8 cellular contexts compared by ENCODE assay signal in genomic region chr4:2412885-2413716, GRCh38. TPM values are rescaled to one million over a fixed set of nuclear protein-coding genes. Genes with fewer than 3 reads are reported as not detected.
DNase-seq lines count a peak whose midpoint lies in the region; ATAC-seq, FAIRE-seq and TF ChIP-seq lines count a peak whose summit lies in the region.

No MANE protein-coding gene starts in this region.

- no peaks in the 10 kb centered on the region for H3K79me2 ChIP-seq in SK-N-SH (ENCODE audit: insufficient read depth)

- CTCF ChIA-PET in SK-N-SH (lab: Yijun Ruan, JAX): interaction anchor here (0.6 to 6.3 kb wide), 20 partner anchors 11 to 405 kb away, joined by 3 to 30 read pairs (median 4); partner anchors contain the start of genes MXD4 and RNF4

- ATAC-seq in GM21529 (IDR thresholded peaks at IDR 0.05; ENCODE audit: unreplicated experiment) (peak; percentile 65), pancreas (peak; percentile 92 to 96 (median 96))
- peak; percentile 85 to 88 for ATAC-seq in activated naive CD4-positive, alpha-beta T cell treated with anti-CD3 and anti-CD28 coated beads, Interleukin-2, amount 50 U/mL, for 72 hours

- H3K27me3 ChIP-seq in SK-N-SH (ENCODE audit: insufficient read depth): 0 out of 2 replicates have a peak, but pooled peaks cover 16% of the 10 kb centered on the region
- no peaks in the 10 kb centered on the region for H3K27me3 ChIP-seq in pancreas
- peaks cover 45% of the 10 kb centered on the region for H3K27me3 ChIP-seq in thymus (ENCODE audit: control insufficient read depth, insufficient read depth)

- no peaks in the 10 kb centered on the region for H3K9me3 ChIP-seq in SK-N-SH
- no peaks in the 10 kb centered on the region for H3K9me3 ChIP-seq in pancreas
- H3K9me3 ChIP-seq in thymus (ENCODE audit: control insufficient read depth): no peaks in the 10 kb centered on the region

- TF ChIP-seq CTCF in SK-N-SH (IDR thresholded peaks at IDR 0.05) (peak; percentile 62), pancreas (IDR thresholded peaks at IDR 0.05) (peak in 1 of 4 donors; percentile 15)

- H3K36me3 Mint-ChIP-seq in activated naive CD4-positive, alpha-beta T cell treated with anti-CD3 and anti-CD28 coated beads, Interleukin-2, amount 50 U/mL, for 72 hours: peaks cover 5 to 8% of the 10 kb centered on the region in 2 donors

- H3K36me3 ChIP-seq in SK-N-SH (replicated peaks in 1 of 2; ENCODE audit: control insufficient read depth in 1 of 2, insufficient read depth in 2 of 2, low read length in 1 of 2) (no peaks in the 10 kb centered on the region), pancreas (no peaks in the 10 kb centered on the region), thymus (ENCODE audit: control insufficient read depth, insufficient read depth) (no peaks in the 10 kb centered on the region)

- under 1% methylated on average over 18 of the region's 30 CpGs for WGBS in SK-N-SH (ENCODE audit: low lambda C conversion rate)
- WGBS in pancreas, 2 donors: 20% methylated on average over 30 of the region's 30 CpGs
- under 1% methylated on average over 30 of the region's 30 CpGs for WGBS in thymus

- peak overlapping the region; percentile 68 for H3K9ac ChIP-seq in SK-N-SH

- H3K4me1 ChIP-seq in SK-N-SH (ENCODE audit: control insufficient read depth in 1 of 2, insufficient read depth in 2 of 2, low read depth in 1 of 2, low read length in 1 of 2) (peaks cover 11 to 40% of the 10 kb centered on the region in 2 experiments; a peak in 2 of 4 replicates), pancreas (peaks cover 5 to 12% (median 9%) of the 10 kb centered on the region in 3 donors), thymus (ENCODE audit: control insufficient read depth, insufficient read depth, low read length) (peaks cover 36% of the 10 kb centered on the region)

- H3K4me3 ChIP-seq in Jurkat, Clone E6-1 (ENCODE audit: low read length): peak overlapping the region; percentile 43
- H3K4me3 ChIP-seq in SK-N-SH (ENCODE audit: low read depth in 2 of 2, low read length in 1 of 2) (peak overlapping the region; percentile 43 to 57), pancreas (peak overlapping the region in 1 of 4 donors; percentile 19), thymus (ENCODE audit: low read length) (no peak overlapping the region)

- intact Hi-C loops in head of caudate nucleus (cut with DNase I): no loop called here
- intact Hi-C loops in pancreas (cut with DNase I): no loop called here

- peaks cover 29% of the 10 kb centered on the region for H3F3A ChIP-seq in SK-N-SH (replicated peaks; ENCODE audit: insufficient read depth)

- H3K4me2 ChIP-seq in SK-N-SH: peak overlapping the region; percentile 79

- TF ChIP-seq RAD21 in SK-N-SH (IDR thresholded peaks at IDR 0.05; ENCODE audit: low read length): peak; percentile 55

- peak overlapping the region; percentile 66 for H2AFZ ChIP-seq in SK-N-SH (ENCODE audit: low read depth)

- no peaks in the 10 kb centered on the region for H3K9me2 ChIP-seq in SK-N-SH

- H3K27ac ChIP-seq in SK-N-SH (ENCODE audit: low read depth in 2 of 2, low read length in 1 of 2) (peak overlapping the region; percentile 82 to 97), pancreas (peak overlapping the region in 3 of 4 donors; percentile 25 to 44 (median 38)), thymus (ENCODE audit: low read depth) (peak overlapping the region; percentile 69)

- no peaks in the 10 kb centered on the region for H3K9me3 Mint-ChIP-seq in activated naive CD4-positive, alpha-beta T cell treated with anti-CD3 and anti-CD28 coated beads, Interleukin-2, amount 50 U/mL, for 72 hours

- DNase-seq in DMS79 treated with DMSO at 0.1 percent for 48 hours (lab: John Stamatoyannopoulos, UW): peak; percentile 83
- peak; percentile 88 for DNase-seq in Jurkat, Clone E6-1 (ENCODE audit: low read depth, low spot score)
- peak; percentile 89 for DNase-seq in SK-N-SH
- DNase-seq in activated naive CD4-positive, alpha-beta T cell treated with anti-CD3 and anti-CD28 coated beads, Interleukin-2, amount 50 U/mL, for 72 hours (ENCODE audit: low spot score in 2 of 2): peak; percentile 78 to 96
- DNase-seq in head of caudate nucleus: peak in 41 of 42 donors; percentile 54 to 92 (median 77)
- peak; percentile 80 to 92 (median 87) for DNase-seq in pancreas

- POLR2A ChIA-PET in SK-N-SH (lab: Yijun Ruan, JAX): interaction anchor here (1.0 to 2.2 kb wide), 4 partner anchors 11 to 151 kb away, joined by 3 to 9 read pairs (median 6); partner anchors contain the start of genes MXD4 and RNF4

- 0 out of 4 replicates have a peak, but pooled peaks have one; percentile 28 to 40 for TF ChIP-seq EP300 in SK-N-SH (IDR thresholded peaks at IDR 0.05; ENCODE audit: borderline replicate concordance in 1 of 2, low read depth in 1 of 2, low read length in 1 of 2)

- peak overlapping the region; percentile 91 to 98 for H3K27ac Mint-ChIP-seq in activated naive CD4-positive, alpha-beta T cell treated with anti-CD3 and anti-CD28 coated beads, Interleukin-2, amount 50 U/mL, for 72 hours

- FAIRE-seq in pancreas (lab: Jason Lieb, UNC): no peak

- H4K20me1 ChIP-seq in SK-N-SH (ENCODE audit: insufficient read depth): no peaks in the 10 kb centered on the region

TF ChIP-seq in SK-N-SH, 30 proteins besides CTCF, POLR2A, EP300 and RAD21 (continues in another document):
- TF ChIP-seq ELF1 (IDR thresholded peaks at IDR 0.05) (peak; percentile 58), FOXJ3 (CRISPR knock-in tag; IDR thresholded peaks at IDR 0.05) (peak; percentile 26; the same call in 1 of the 2 replicates), SIN3A (IDR thresholded peaks at IDR 0.05; ENCODE audit: borderline replicate concordance, low read depth, low read length) (peak; percentile 31; the same call in 1 of the 2 replicates), TEAD4 (IDR thresholded peaks at IDR 0.05; ENCODE audit: borderline replicate concordance, insufficient read depth) (0 out of 2 replicates have a peak, but pooled peaks have one; percentile 11), REST (IDR thresholded peaks at IDR 0.05; ENCODE audit: low read depth, low read length) (peak; percentile 82), FOXM1 (IDR thresholded peaks at IDR 0.05; ENCODE audit: low read depth) (0 out of 2 replicates have a peak, but pooled peaks have one; percentile 24), RXRA (IDR thresholded peaks at IDR 0.05; ENCODE audit: borderline replicate concordance, low read depth) (peak; percentile 40; the same call in 1 of the 2 replicates), SMC3 (IDR thresholded peaks at IDR 0.05; ENCODE audit: low read depth, low read length) (peak; percentile 61), TCF12 (IDR thresholded peaks at IDR 0.05) (peak; percentile 43; the same call in 1 of the 2 replicates), GATA2 (CRISPR knock-in tag; IDR thresholded peaks at IDR 0.05) (no peak), TAF1 (IDR thresholded peaks at IDR 0.05; ENCODE audit: borderline replicate concordance, low read depth, low read length) (no peak; the same call in none of the 2 replicates)

RNA-seq across cellular contexts. Expression of gene ZFYVE28, which starts 5.3 kb away (rescaled TPM):
- 3.6 TPM for polyA plus RNA-seq in Jurkat, Clone E6-1 (2012; ENCODE audit: insufficient read depth, insufficient read length)
- polyA plus RNA-seq in SK-N-SH (2012; rRNA removed) (2.9 and 3.2 TPM in 2 replicates), pancreas (10 to 100 TPM; 12.1 to 13.4 TPM), thymus (7.8 TPM)
- 1.4 and 1.8 TPM in 2 replicates for polyA plus RNA-seq in SK-N-SH (2012; cell fraction: cytosol; rRNA removed)
- 8.3 and 9.4 TPM in 2 replicates for polyA plus RNA-seq in SK-N-SH (2012; cell fraction: nucleus; rRNA removed)
- total RNA-seq in activated naive CD4-positive, alpha-beta T cell treated with anti-CD3 and anti-CD28 coated beads, Interleukin-2, amount 50 U/mL, for 72 hours: 1 to 10 TPM; 2.7 to 9.9 TPM
- total RNA-seq in pancreas: 1 to 10 TPM; 3.8 to 7.5 (median 5.1) TPM

RNA-seq across cellular contexts. Expression of gene CFAP99, which starts 5.7 kb away (rescaled TPM):
- polyA plus RNA-seq in Jurkat, Clone E6-1 (2012; ENCODE audit: insufficient read depth, insufficient read length): not detected
- polyA plus RNA-seq in SK-N-SH (2012; rRNA removed): 0.13 and 0.55 TPM in 2 replicates
- polyA plus RNA-seq in SK-N-SH (2012; cell fraction: cytosol; rRNA removed): 0.04 and 0.13 TPM in 2 replicates
- polyA plus RNA-seq in SK-N-SH (2012; cell fraction: nucleus; rRNA removed): 0.31 and 0.43 TPM in 2 replicates
- not detected for total RNA-seq in activated naive CD4-positive, alpha-beta T cell treated with anti-CD3 and anti-CD28 coated beads, Interleukin-2, amount 50 U/mL, for 72 hours
- total RNA-seq in pancreas: 1 to 10 TPM in 1 of 6 donors, under 1 TPM in 5; 0.28 to 1.1 (median 0.58) TPM
- 1 to 10 TPM in 1 of 2 donors, under 1 TPM in 1; 0.87 to 1.6 TPM for polyA plus RNA-seq in pancreas
- 0.18 TPM for polyA plus RNA-seq in thymus

RNA-seq across cellular contexts. Expression of gene RNF4, which starts 55.8 kb away (rescaled TPM):
- polyA plus RNA-seq in Jurkat, Clone E6-1 (2012; ENCODE audit: insufficient read depth, insufficient read length): 110 TPM
- 60.7 and 85.3 TPM in 2 replicates for polyA plus RNA-seq in SK-N-SH (2012; rRNA removed)
- 71.4 and 78.1 TPM in 2 replicates for polyA plus RNA-seq in SK-N-SH (2012; cell fraction: cytosol; rRNA removed)
- 48.6 and 65.2 TPM in 2 replicates for polyA plus RNA-seq in SK-N-SH (2012; cell fraction: nucleus; rRNA removed)
- 10 to 100 TPM; 76.0 to 91.1 TPM for total RNA-seq in activated naive CD4-positive, alpha-beta T cell treated with anti-CD3 and anti-CD28 coated beads, Interleukin-2, amount 50 U/mL, for 72 hours
- 10 to 100 TPM; 17.8 to 30.3 (median 25.9) TPM for total RNA-seq in pancreas
- 10 to 100 TPM; 11.7 to 16.5 TPM for polyA plus RNA-seq in pancreas
- polyA plus RNA-seq in thymus: 41.3 TPM

Comparison
In these comparisons a context has a peak if more than half of its experiments do, and no peak if none do; other contexts are left out.
1. H3K27ac ChIP-seq: peak in every context shown above with its lines; median percentile 90 in SK-N-SH; 69 in thymus; 38 in pancreas.